15 cellular contexts compared by ENCODE assay signal in genomic region chr3:66453525-66454463, GRCh38. TPM values are rescaled to one million over a fixed set of nuclear protein-coding genes. Genes with fewer than 3 reads are reported as not detected.
DNase-seq lines count a peak whose midpoint lies in the region; ATAC-seq and TF ChIP-seq lines count a peak whose summit lies in the region.
"Had no signal": no experiment of that assay in that cellular context is flagged by ENCODE, and none has a peak within 500 bp of the region (broad histone marks: within the 10 kb centered on the region; RNA-seq: fewer than 3 reads in every experiment).

No MANE protein-coding gene starts in this region.

- H3K27me3 ChIP-seq in heart left ventricle, result no peaks in the 10 kb centered on the region
- no peaks in the 10 kb centered on the region for H3K27me3 ChIP-seq in gastroesophageal sphincter
- H3K27me3 ChIP-seq in neutrophil, result no peaks in the 10 kb centered on the region
- no peaks in the 10 kb centered on the region for H3K27me3 ChIP-seq in MM.1S (replicated peaks; ENCODE audit: insufficient read depth, low read length)
- H3K27me3 ChIP-seq: thyroid gland had no signal

- H3K4me1 Mint-ChIP-seq in endothelial cell (ENCODE audit: unreplicated experiment), result peaks cover 16% of the 10 kb centered on the region

- TF ChIP-seq CTCF in heart left ventricle (IDR thresholded peaks at IDR 0.05), result no peak
- TF ChIP-seq CTCF in gastroesophageal sphincter (IDR thresholded peaks at IDR 0.05), result no peak
- TF ChIP-seq CTCF in neutrophil (IDR thresholded peaks at IDR 0.05), result no peak
- no peak for TF ChIP-seq CTCF in endothelial cell (IDR thresholded peaks at IDR 0.05; ENCODE audit: unreplicated experiment)
- TF ChIP-seq CTCF in MM.1S (IDR thresholded peaks at IDR 0.05; ENCODE audit: low read length), result no peak

- H3K27ac ChIP-seq in heart left ventricle, result peak overlapping the region; percentile 36 to 86 (median 78)
- peak overlapping the region; percentile 79 to 83 (median 80) for H3K27ac ChIP-seq in gastroesophageal sphincter
- H3K27ac ChIP-seq in neutrophil, result peak overlapping the region; percentile 73
- no peak overlapping the region for H3K27ac ChIP-seq in MM.1S (ENCODE audit: low read length)
- H3K27ac ChIP-seq: PC-9 had no signal

- no peak overlapping the region for H3K4me2 ChIP-seq in MM.1S (ENCODE audit: low read depth, low read length)
- H3K4me2 ChIP-seq: PC-9 had no signal

- TF ChIP-seq EP300 in gastroesophageal sphincter (IDR thresholded peaks at IDR 0.05), result no peak

- H3K4me1 ChIP-seq in heart left ventricle, result peaks cover 30 to 91% (median 75%) of the 10 kb centered on the region in 12 donors
- H3K4me1 ChIP-seq in gastroesophageal sphincter, result peaks cover 45 to 89% (median 54%) of the 10 kb centered on the region in 3 donors
- H3K4me1 ChIP-seq in neutrophil (ENCODE audit: control insufficient read depth in 1 of 2, insufficient read depth in 1 of 2, low read depth in 1 of 2, low read length in 1 of 2), result peaks cover 51 to 54% of the 10 kb centered on the region in 2 experiments
- no peaks in the 10 kb centered on the region for H3K4me1 ChIP-seq in MM.1S (ENCODE audit: low read length)

- no peaks in the 10 kb centered on the region for H3K9me2 ChIP-seq in MM.1S (replicated peaks; ENCODE audit: insufficient read depth, low read length)

- peaks cover 5% of the 10 kb centered on the region for H3K36me3 Mint-ChIP-seq in endothelial cell (ENCODE audit: low read depth, unreplicated experiment)

- peak in 3 of 4 donors; percentile 6 to 31 (median 9) for ATAC-seq in heart left ventricle
- no peak for ATAC-seq in Right ventricle myocardium superior (ENCODE audit: poor library complexity)
- no peak for ATAC-seq in gastroesophageal sphincter

- no peaks in the 10 kb centered on the region for H4K20me1 ChIP-seq in MM.1S (ENCODE audit: insufficient read depth, low read length)

- DNase-seq in heart left ventricle (no peak), Right ventricle myocardium superior (no peak), NOMO-1 treated with DMSO at 0.1 percent for 48 hours (lab: John Stamatoyannopoulos, UW; ENCODE audit: unreplicated experiment) (no peak), endothelial cell (ENCODE audit: low spot score) (no peak), MM.1S (no peak)
- DNase-seq in stimulated activated CD4-positive, alpha-beta T cell treated with anti-CD3 and anti-CD28 coated beads, Interleukin-1b, Interleukin-23, amount 100 ng/mL, for 48 hours, result no peak
- DNase-seq: activated gamma-delta T cell; Calu3; central memory CD4-positive, alpha-beta T cell; NCI-H1092; NCI-H2227 treated with DMSO at 0.1 percent for 48 hours; PC-9; thyroid gland had no signal

- H3K79me2 ChIP-seq in MM.1S (ENCODE audit: low read length), result peaks cover 81% of the 10 kb centered on the region

- no peaks in the 10 kb centered on the region for H3F3A ChIP-seq in MM.1S (ENCODE audit: insufficient read depth, low read length)

- no peaks in the 10 kb centered on the region for H3K27me3 Mint-ChIP-seq in endothelial cell (ENCODE audit: unreplicated experiment)

- H3K36me3 ChIP-seq in heart left ventricle, result peaks cover 0 to 16% (median 3%) of the 10 kb centered on the region in 9 donors
- peaks cover 0 to 23% of the 10 kb centered on the region in 2 donors for H3K36me3 ChIP-seq in gastroesophageal sphincter
- H3K36me3 ChIP-seq in neutrophil, result peaks cover 9% of the 10 kb centered on the region
- no peaks in the 10 kb centered on the region for H3K36me3 ChIP-seq in MM.1S (replicated peaks; ENCODE audit: insufficient read depth, low read length)
- H3K36me3 ChIP-seq: thyroid gland had no signal

- H2AFZ ChIP-seq in MM.1S (ENCODE audit: low read length), result no peak overlapping the region
- H2AFZ ChIP-seq: PC-9 had no signal

- no peaks in the 10 kb centered on the region for H3K9me3 Mint-ChIP-seq in endothelial cell (ENCODE audit: unreplicated experiment)

- intact Hi-C loops in heart left ventricle (cut with DNase I), result loop anchor here in 8 of 10 donors (5.0 kb wide), 5 partner anchors 34 to 49 kb away; partner anchors contain the start of gene LRIG1 (in 1 of the 8)
- intact Hi-C loops in Right ventricle myocardium superior (cut with DNase I), result no loop called here

- H3K9me3 ChIP-seq in heart left ventricle (no peaks in the 10 kb centered on the region), gastroesophageal sphincter (no peaks in the 10 kb centered on the region), neutrophil (no peaks in the 10 kb centered on the region), MM.1S (replicated peaks; ENCODE audit: insufficient read depth, low read length) (no peaks in the 10 kb centered on the region)
- H3K9me3 ChIP-seq: thyroid gland had no signal

- H3K4me3 Mint-ChIP-seq in endothelial cell (ENCODE audit: unreplicated experiment), result no peak overlapping the region

- 58 to 68% (median 63%) methylated on average over 9 of the region's 9 CpGs for WGBS in heart left ventricle, 4 donors
- 66 to 71% methylated on average over 3 to 6 of the region's 9 CpGs for WGBS in gastroesophageal sphincter (ENCODE audit: low coverage in 1 of 2), 2 donors

- H3K4me3 ChIP-seq in heart left ventricle (no peak overlapping the region), gastroesophageal sphincter (no peak overlapping the region), neutrophil (ENCODE audit: low read depth in 1 of 2, low read length in 1 of 2) (no peak overlapping the region), MM.1S (ENCODE audit: low read length) (no peak overlapping the region)
- H3K4me3 ChIP-seq: PC-9, thyroid gland had no signal

- H3K9ac ChIP-seq in MM.1S (ENCODE audit: low read length), result no peak overlapping the region

- H3K27ac Mint-ChIP-seq in endothelial cell (ENCODE audit: unreplicated experiment), result no peak overlapping the region

- TF ChIP-seq POLR2A in heart left ventricle (IDR thresholded peaks at IDR 0.05) (no peak), gastroesophageal sphincter (IDR thresholded peaks at IDR 0.05) (no peak)

RNA-seq across cellular contexts. Expression of gene LRIG1, which starts 47.0 kb away (rescaled TPM):
- 100 to 1,000 TPM in 4 of 9 donors, 10 to 100 TPM in 5; 71.0 to 161 (median 98.3) TPM for total RNA-seq in heart left ventricle
- polyA plus RNA-seq in heart left ventricle, result 10 to 100 TPM; 42.3 to 52.9 TPM
- total RNA-seq in Right ventricle myocardium superior, result 93.9 TPM
- 100 to 1,000 TPM; 104 to 217 (median 157) TPM for total RNA-seq in gastroesophageal sphincter
- 25.1 TPM for total RNA-seq in endothelial cell (ENCODE audit: unreplicated experiment)
- total RNA-seq: PC-9 had no signal

Comparison
In these comparisons a context has a peak if more than half of its experiments do, and no peak if none do; other contexts are left out.
1. ATAC-seq: peak in heart left ventricle (3 of 4); none in Right ventricle myocardium superior (single experiment) and gastroesophageal sphincter (single experiment).